ENCODE assay signal across 8 cellular contexts in genomic region chr19:679418-680286, GRCh38. TPM values are rescaled to one million over a fixed set of nuclear protein-coding genes. Genes with fewer than 3 reads are reported as not detected.
DNase-seq lines count a peak whose midpoint lies in the region; ATAC-seq lines count a peak whose summit lies in the region.

No MANE protein-coding gene starts in this region.

- H3K9ac ChIP-seq in skeletal muscle satellite cell (ENCODE audit: low read depth, low read length) = peak overlapping the region; percentile 90

- peaks cover 30% of the 10 kb centered on the region for H3K4me1 ChIP-seq in skeletal muscle satellite cell (ENCODE audit: control insufficient read depth, insufficient read depth, low read length)

- H3K4me3 ChIP-seq in skeletal muscle satellite cell (ENCODE audit: low read length) = peak overlapping the region; percentile 88

- no peaks in the 10 kb centered on the region for H3K27me3 ChIP-seq in skeletal muscle satellite cell (ENCODE audit: control insufficient read depth, insufficient read depth, low read length)

- peaks cover 0 to 7% of the 10 kb centered on the region in 2 donors for H3K4me1 Mint-ChIP-seq in immature natural killer cell

- peaks cover 8 to 13% (median 12%) of the 10 kb centered on the region in 3 donors for H3K27me3 Mint-ChIP-seq in immature natural killer cell (ENCODE audit: low read depth in 3 of 3)

- H3K9me3 Mint-ChIP-seq in immature natural killer cell = no peaks in the 10 kb centered on the region

- H3K27ac Mint-ChIP-seq in immature natural killer cell = peak overlapping the region in 1 of 6 donors; percentile 69

- peak in 4 of 6 experiments; percentile 9 to 49 (median 28) for DNase-seq in stimulated activated naive CD4-positive, alpha-beta T cell (lab: John Stamatoyannopoulos, UW)
- DNase-seq in stimulated activated naive CD4-positive, alpha-beta T cell treated with Interleukin-2 at 50 U/mL for 16 hours (lab: John Stamatoyannopoulos, UW) = no peak
- DNase-seq in RKO (ENCODE audit: low spot score) (peak; percentile 76), T47D (ENCODE audit: low read depth in 1 of 2, low spot score in 1 of 2) (peak; percentile 30 to 39), immature natural killer cell (peak in 1 of 3 donors; percentile 28), activated gamma-delta T cell (lab: John Stamatoyannopoulos, UW) (no peak)

- peaks cover 25% of the 10 kb centered on the region for H3K36me3 ChIP-seq in skeletal muscle satellite cell (ENCODE audit: insufficient read depth, low read length)

- in situ Hi-C loops in T47D (cut with HindIII; ENCODE audit: low pct_unique_long_range_greater_than_20kb, low sequenced_read_pairs) = no loop called here

- ATAC-seq in HG02938 (IDR thresholded peaks at IDR 0.05; ENCODE audit: unreplicated experiment) = peak; percentile 17

- H3K9me3 ChIP-seq in skeletal muscle satellite cell (replicated peaks; ENCODE audit: low read length) = no peaks in the 10 kb centered on the region

- H3K4me3 Mint-ChIP-seq in immature natural killer cell = peak overlapping the region; percentile 48 to 99 (median 65)

- H3K36me3 Mint-ChIP-seq in immature natural killer cell = no peaks in the 10 kb centered on the region

- H3K4me2 ChIP-seq in skeletal muscle satellite cell (ENCODE audit: low read length) = peak overlapping the region; percentile 100

RNA-seq across cellular contexts. Expression of gene FSTL3, which starts 3.5 kb away (rescaled TPM):
- 1 to 10 TPM in 2 of 3 donors, not detected in 1; 1.4 to 2.6 TPM for polyA plus RNA-seq in immature natural killer cell
- total RNA-seq in skeletal muscle satellite cell (2012; rRNA removed) = 32.2 and 166 TPM in 2 replicates

RNA-seq across cellular contexts. Expression of gene PRSS57, which starts 15.6 kb away (rescaled TPM):
- polyA plus RNA-seq in immature natural killer cell = 10 to 100 TPM in 1 of 3 donors, 1 to 10 TPM in 2; 5.8 to 41.4 (median 6.3) TPM
- total RNA-seq in skeletal muscle satellite cell (2012; rRNA removed) = not detected in 2 replicates

RNA-seq across cellular contexts. Expression of gene RNF126, which starts 16.6 kb away (rescaled TPM):
- polyA plus RNA-seq in immature natural killer cell = 100 to 1,000 TPM in 1 of 3 donors, 10 to 100 TPM in 2; 78.7 to 119 (median 94.4) TPM
- 55.8 and 70.8 TPM in 2 replicates for total RNA-seq in skeletal muscle satellite cell (2012; rRNA removed)

RNA-seq across cellular contexts. Expression of gene PALM, which starts 29.1 kb away (rescaled TPM):
- polyA plus RNA-seq in immature natural killer cell = not detected
- 1.5 and 8.1 TPM in 2 replicates for total RNA-seq in skeletal muscle satellite cell (2012; rRNA removed)

RNA-seq across cellular contexts. Expression of gene FGF22, which starts 40.0 kb away (rescaled TPM):
- under 1 TPM in 1 of 3 donors, not detected in 2; 0.54 TPM for polyA plus RNA-seq in immature natural killer cell
- 0.44 TPM in 1 of 2 replicates, not detected in the other for total RNA-seq in skeletal muscle satellite cell (2012; rRNA removed)

Comparison
In these comparisons a context has a peak if more than half of its experiments do, and no peak if none do; other contexts are left out.
1. DNase-seq: peak in stimulated activated naive CD4-positive, alpha-beta T cell (4 of 6), RKO (single experiment) and T47D (2 of 2); none in stimulated activated naive CD4-positive, alpha-beta T cell treated with Interleukin-2 at 50 U/mL for 16 hours (single experiment) and activated gamma-delta T cell (single experiment).